17 cellular contexts compared by ENCODE assay signal in genomic region chr5:141686648-141687416, GRCh38.
"Had no signal": no experiment of that assay in that cellular context is flagged by ENCODE, and none has a peak within 500 bp of the region (broad histone marks: within the 10 kb centered on the region; RNA-seq: fewer than 3 reads in every experiment).

No MANE protein-coding gene starts in this region.

- H3K36me3 ChIP-seq: colonic mucosa, gastrocnemius medialis, ovary had no signal

- H3K9me3 ChIP-seq: colonic mucosa, gastrocnemius medialis, ovary had no signal

- H3K9me3 Mint-ChIP-seq: activated T-helper 1 cell treated with anti-CD3 and anti-CD28 coated beads, Interleukin-12 subunit alpha, Interleukin-12 subunit beta, Interleukin-2, Interleukin-4 antibody, amounts not matched to agents 30 ng/mL and 10 ng/mL and 1 ng/mL, durations not matched to agents 14 hours and 24 hours and 36 hours; nephron; stimulated activated naive CD8-positive, alpha-beta T cell treated with anti-CD3 and anti-CD28 coated beads, Interleukin-15, Interleukin-2, amounts not matched to agents 100 ng/mL and 50 ng/mL, for 24 hours had no signal

- H3K4me3 ChIP-seq: colonic mucosa, gastrocnemius medialis, ovary had no signal

- H3K27ac Mint-ChIP-seq: activated CD8-positive, alpha-beta T cell treated with anti-CD3 and anti-CD28 coated beads, Interleukin-2, amount 10 ng/mL, durations not matched to agents 7 days and 5 days; activated T-helper 1 cell treated with anti-CD3 and anti-CD28 coated beads, Interleukin-12 subunit alpha, Interleukin-12 subunit beta, Interleukin-2, Interleukin-4 antibody, amounts not matched to agents 30 ng/mL and 10 ng/mL and 1 ng/mL, durations not matched to agents 14 hours and 24 hours and 36 hours; nephron; stimulated activated naive CD8-positive, alpha-beta T cell treated with anti-CD3 and anti-CD28 coated beads, Interleukin-15, Interleukin-2, amounts not matched to agents 100 ng/mL and 50 ng/mL, for 24 hours had no signal

- H3K27ac ChIP-seq: colonic mucosa, epithelial cell of prostate, gastrocnemius medialis, ovary, VCaP had no signal

- H3K27me3 ChIP-seq: colonic mucosa, ovary had no signal

- H3K4me1 ChIP-seq: colonic mucosa had no signal

- DNase-seq: activated CD4-positive, alpha-beta T cell treated with anti-CD3 and anti-CD28 coated beads for 4 hours; activated CD8-positive, alpha-beta memory T cell treated with anti-CD3 and anti-CD28 coated beads, Interleukin-2, amount 50 U/mL, for 48 hours; activated CD8-positive, alpha-beta T cell treated with anti-CD3 and anti-CD28 coated beads, Interleukin-2, amount 10 ng/mL, durations not matched to agents 7 days and 5 days; activated naive CD4-positive, alpha-beta T cell treated with Interleukin-2 at 50 U/mL for 16 hours; caudate nucleus; colonic mucosa; effector CD4-positive, alpha-beta T cell; gastrocnemius medialis; left cardiac atrium; ovary; stimulated activated CD4-positive, alpha-beta T cell treated with anti-CD3 and anti-CD28 coated beads, Interleukin-15, amount 100 ng/mL, for 24 hours; stimulated activated CD4-positive, alpha-beta T cell treated with anti-CD3 and anti-CD28 coated beads, Interleukin-4, amount 100 ng/mL, for 24 hours had no signal

- ATAC-seq: activated CD8-positive, alpha-beta T cell treated with anti-CD3 and anti-CD28 coated beads, Interleukin-2, amount 10 ng/mL, durations not matched to agents 7 days and 5 days; gastrocnemius medialis; left cardiac atrium had no signal

- H3K4me3 Mint-ChIP-seq: activated CD8-positive, alpha-beta T cell treated with anti-CD3 and anti-CD28 coated beads, Interleukin-2, amount 10 ng/mL, durations not matched to agents 7 days and 5 days; activated T-helper 1 cell treated with anti-CD3 and anti-CD28 coated beads, Interleukin-12 subunit alpha, Interleukin-12 subunit beta, Interleukin-2, Interleukin-4 antibody, amounts not matched to agents 30 ng/mL and 10 ng/mL and 1 ng/mL, durations not matched to agents 14 hours and 24 hours and 36 hours; nephron; stimulated activated naive CD8-positive, alpha-beta T cell treated with anti-CD3 and anti-CD28 coated beads, Interleukin-15, Interleukin-2, amounts not matched to agents 100 ng/mL and 50 ng/mL, for 24 hours had no signal
